Comparison of ENCODE assay signal across 8 cellular contexts in genomic region chr16:4115209-4115940, GRCh38. TPM values are rescaled to one million over a fixed set of nuclear protein-coding genes. Genes with fewer than 3 reads are reported as not detected.
DNase-seq lines count a peak whose midpoint lies in the region; ATAC-seq and TF ChIP-seq lines count a peak whose summit lies in the region.

No MANE protein-coding gene starts in this region.

- H3K4me3 Mint-ChIP-seq in activated naive CD8-positive, alpha-beta T cell treated with anti-CD3 and anti-CD28 coated beads for 36 hours, result peak overlapping the region; percentile 77

- intact Hi-C loops in heart right ventricle (cut with DNase I) (loop anchor here in 8 of 10 donors (5.0 to 10.0 kb wide), 11 partner anchors 67 to 171 kb away; partner anchors contain the start of gene SRL (in 1 of the 8)), posterior vena cava (cut with DNase I) (no loop called here)

- no peaks in the 10 kb centered on the region for H3K9me3 Mint-ChIP-seq in activated naive CD8-positive, alpha-beta T cell treated with anti-CD3 and anti-CD28 coated beads for 36 hours

- no peak for TF ChIP-seq CTCF in RWPE1 (conservative IDR thresholded peaks at IDR 0.05; ENCODE audit: low read depth)
- TF ChIP-seq CTCF in heart right ventricle (IDR thresholded peaks at IDR 0.05), result no peak

- H3K36me3 Mint-ChIP-seq in activated naive CD8-positive, alpha-beta T cell treated with anti-CD3 and anti-CD28 coated beads for 36 hours, result no peaks in the 10 kb centered on the region

- H3K9me3 ChIP-seq in heart right ventricle, result no peaks in the 10 kb centered on the region

- no peak overlapping the region for H3K27ac Mint-ChIP-seq in activated naive CD8-positive, alpha-beta T cell treated with anti-CD3 and anti-CD28 coated beads for 36 hours

- WGBS in heart right ventricle, 2 donors, result 5 to 7% methylated on average over 68 to 71 of the region's 73 CpGs

- DNase-seq in NCI-H1694 treated with DMSO at 0.1 percent for 48 hours (lab: John Stamatoyannopoulos, UW), result peak; percentile 4
- DNase-seq in NCI-H1694 (lab: John Stamatoyannopoulos, UW), result no peak
- DNase-seq in RWPE1 (ENCODE audit: low spot score), result peak; percentile 71
- peak; percentile 52 for DNase-seq in activated naive CD8-positive, alpha-beta T cell treated with anti-CD3 and anti-CD28 coated beads for 36 hours
- DNase-seq in heart right ventricle, result peak; percentile 34 to 67
- DNase-seq in posterior vena cava (ENCODE audit: low spot score), result peak; percentile 87

- CTCF ChIA-PET in RWPE1 (lab: Yijun Ruan, JAX), result interaction anchor here (0.6 to 2.2 kb wide), 4 partner anchors 74 to 138 kb away, joined by 3 to 13 read pairs (median 4); no protein-coding TSS in a partner anchor

- no peaks in the 10 kb centered on the region for H3K27me3 ChIP-seq in heart right ventricle

- peak overlapping the region; percentile 77 for H3K27ac ChIP-seq in RWPE1
- peak overlapping the region; percentile 59 to 81 (median 71) for H3K27ac ChIP-seq in heart right ventricle

- peaks cover 35% of the 10 kb centered on the region for H3K4me1 Mint-ChIP-seq in activated naive CD8-positive, alpha-beta T cell treated with anti-CD3 and anti-CD28 coated beads for 36 hours

- H3K4me3 ChIP-seq in heart right ventricle, result peak overlapping the region; percentile 56 to 80 (median 68)

- peaks cover 6% of the 10 kb centered on the region for H3K27me3 Mint-ChIP-seq in activated naive CD8-positive, alpha-beta T cell treated with anti-CD3 and anti-CD28 coated beads for 36 hours

- peaks cover 13 to 60% (median 56%) of the 10 kb centered on the region in 9 donors for H3K4me1 ChIP-seq in heart right ventricle

- ATAC-seq in HG03139 (IDR thresholded peaks at IDR 0.05; ENCODE audit: unreplicated experiment) (peak; percentile 23), heart right ventricle (peak; percentile 18 to 48 (median 36)), GM21619 (IDR thresholded peaks at IDR 0.05; ENCODE audit: unreplicated experiment) (no peak)

- POLR2A ChIA-PET in RWPE1 (lab: Yijun Ruan, JAX; ENCODE audit: low non-redundant PET), result interaction anchor here (0.6 kb wide), 1 partner anchor 58 kb away, joined by 3 read pairs; no protein-coding TSS in a partner anchor

- no peaks in the 10 kb centered on the region for H3K36me3 ChIP-seq in heart right ventricle

RNA-seq across cellular contexts. Expression of gene ADCY9, which starts 0.9 kb away (rescaled TPM):
- 1 to 10 TPM; 3.6 to 4.2 TPM for total RNA-seq in activated naive CD8-positive, alpha-beta T cell treated with anti-CD3 and anti-CD28 coated beads for 36 hours
- total RNA-seq in heart right ventricle (10 to 100 TPM; 37.3 to 57.6 (median 43.4) TPM), posterior vena cava (10 to 100 TPM; 20.8 to 20.9 TPM)
- 10 to 100 TPM; 11.5 to 12.4 TPM for polyA plus RNA-seq in heart right ventricle

Comparison
In these comparisons a context has a peak if more than half of its experiments do, and no peak if none do; other contexts are left out.
1. RNA of gene ADCY9, which starts 0.9 kb away (total RNA-seq): 37.3 to 57.6 TPM in heart right ventricle and 20.8 to 20.9 TPM in posterior vena cava; 3.6 to 4.2 TPM in activated naive CD8-positive, alpha-beta T cell treated with anti-CD3 and anti-CD28 coated beads for 36 hours; every median in the first group is over 4 times any median in the second.
2. intact Hi-C loops: an anchor here in heart right ventricle (5.0 to 10.0 kb wide); none called in posterior vena cava.